ENCODE assay signal across 14 cellular contexts in genomic region chr2:31108887-31109286, GRCh38. TPM values are rescaled to one million over a fixed set of nuclear protein-coding genes. Genes with fewer than 3 reads are reported as not detected.
A peak's percentile ranks its signal among the peaks of the same experiment; 100 is the strongest.
DNase-seq lines count a peak whose midpoint lies in the region; ATAC-seq, FAIRE-seq and TF ChIP-seq lines count a peak whose summit lies in the region.
"Had no signal": no experiment of that assay in that cellular context is flagged by ENCODE, and none has a peak within 500 bp of the region (broad histone marks: within the 10 kb centered on the region; RNA-seq: fewer than 3 reads in every experiment).

No MANE protein-coding gene starts in this region.

- no peaks in the 10 kb centered on the region for H3K79me2 ChIP-seq in neural progenitor cell (ENCODE audit: low read depth)

- H3K9me3 ChIP-seq in neural progenitor cell (ENCODE audit: low read depth) = peaks cover 2% of the 10 kb centered on the region

- no peak overlapping the region for H3K27ac ChIP-seq in neural progenitor cell

- H3K36me3 ChIP-seq in neural progenitor cell = no peaks in the 10 kb centered on the region

- no peaks in the 10 kb centered on the region for H4K20me1 ChIP-seq in neural progenitor cell (ENCODE audit: low read depth)

- no peak overlapping the region for H3K9ac ChIP-seq in neural progenitor cell

- H2AFZ ChIP-seq in neural progenitor cell (replicated peaks) = no peak overlapping the region

- H3K4me1 ChIP-seq in neural progenitor cell = peaks cover 26% of the 10 kb centered on the region

- no peaks in the 10 kb centered on the region for H3K36me3 Mint-ChIP-seq in neural progenitor cell

- H3K4me3 ChIP-seq in neural progenitor cell = no peak overlapping the region

- peaks cover 6% of the 10 kb centered on the region for H3F3A ChIP-seq in neural progenitor cell (ENCODE audit: low read depth)

- H3K4me1 Mint-ChIP-seq in neural progenitor cell = no peaks in the 10 kb centered on the region
- H3K4me1 Mint-ChIP-seq: IgD-negative memory B cell had no signal

- peak; percentile 39 for DNase-seq in HS-5 (ENCODE audit: low read depth)
- DNase-seq in RCC 7860 (ENCODE audit: low spot score) = peak; percentile 53
- peak; percentile 6 for DNase-seq in globus pallidus (ENCODE audit: low spot score)
- DNase-seq in neural progenitor cell (ENCODE audit: low spot score) = no peak
- DNase-seq in NCI-H187 treated with DMSO at 0.1 percent for 48 hours (lab: John Stamatoyannopoulos, UW) = no peak
- no peak for DNase-seq in midbrain (lab: John Stamatoyannopoulos, UW)
- DNase-seq: Calu3; CD4-positive, alpha-beta T cell; DND-41; HCEC 1CT; NCI-H1092; RPMI8226 had no signal

- H3K4me2 ChIP-seq in neural progenitor cell = peak overlapping the region; percentile 11

- no peak for ATAC-seq in activated CD4-positive, CD25-positive, alpha-beta regulatory T cell treated with anti-CD3 and anti-CD28 coated beads, Interleukin-2, amount 50 U/mL, for 24 hours

- no peaks in the 10 kb centered on the region for H3K9me3 Mint-ChIP-seq in neural progenitor cell
- H3K9me3 Mint-ChIP-seq: CD4-positive, alpha-beta T cell had no signal

- no peaks in the 10 kb centered on the region for H3K27me3 ChIP-seq in neural progenitor cell

- FAIRE-seq in RCC 7860 (lab: Jason Lieb, UNC) = peak; percentile 51

- no peak for TF ChIP-seq CTCF in neural progenitor cell (IDR thresholded peaks at IDR 0.05)

- peaks cover 3% of the 10 kb centered on the region for H3K27me3 Mint-ChIP-seq in neural progenitor cell (ENCODE audit: insufficient read depth, low read depth)
- H3K27me3 Mint-ChIP-seq: IgD-negative memory B cell had no signal

- H3K27ac Mint-ChIP-seq in neural progenitor cell = no peak overlapping the region
- H3K27ac Mint-ChIP-seq: CD4-positive, alpha-beta T cell; IgD-negative memory B cell had no signal

- H3K4me3 Mint-ChIP-seq in neural progenitor cell = no peak overlapping the region
- H3K4me3 Mint-ChIP-seq: CD4-positive, alpha-beta T cell; IgD-negative memory B cell had no signal

RNA-seq across cellular contexts. Expression of gene GALNT14, which starts 29.4 kb away (rescaled TPM):
- 6.0 and 6.4 TPM in 2 replicates for total RNA-seq in neural progenitor cell (ENCODE audit: low replicate concordance)
- total RNA-seq: CD4-positive, alpha-beta T cell had no signal

Comparison
In these comparisons a context has a peak if more than half of its experiments do, and no peak if none do; other contexts are left out.
1. DNase-seq: peak in HS-5 (single experiment), RCC 7860 (single experiment) and globus pallidus (single experiment); none in neural progenitor cell (single experiment), NCI-H187 treated with DMSO at 0.1 percent for 48 hours (single experiment) and midbrain (single experiment).